ENCODE assay signal across 15 cellular contexts in the genomic region with DNA sequence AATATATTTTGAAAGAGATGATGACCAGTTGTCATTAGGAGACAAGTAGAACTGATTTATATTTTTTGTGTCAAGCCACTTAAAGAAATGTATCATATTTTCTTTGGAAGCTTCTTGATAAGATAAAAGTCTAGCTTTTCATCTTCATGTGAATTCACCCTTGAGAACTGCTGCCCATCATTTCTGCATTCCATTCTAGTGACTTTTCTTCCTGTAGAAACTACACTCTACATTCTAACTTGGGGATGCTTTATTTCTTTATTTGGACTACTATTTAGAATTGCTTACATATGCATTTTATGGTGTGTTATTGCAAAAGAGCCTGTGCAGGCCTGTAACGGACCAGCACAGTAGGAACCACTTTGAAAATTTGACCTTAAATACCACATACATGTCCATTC.
DNase-seq lines count a peak whose midpoint lies in the region; FAIRE-seq and TF ChIP-seq lines count a peak whose summit lies in the region.
"Had no signal": no experiment of that assay in that cellular context is flagged by ENCODE, and none has a peak within 500 bp of the region (broad histone marks: within the 10 kb centered on the region; RNA-seq: fewer than 3 reads in every experiment).

No MANE protein-coding gene starts in this region.

- no peak overlapping the region for H3K4me2 ChIP-seq in keratinocyte (ENCODE audit: control insufficient read depth, extremely low read depth, insufficient read depth, low read depth, low read length)
- H3K4me2 ChIP-seq: BLaER1 treated with 17β-estradiol and CSF1 and Interleukin-3, amounts not matched to agents 10 nM and 100 nM had no signal

- H3K79me2 ChIP-seq in keratinocyte (ENCODE audit: control insufficient read depth, insufficient read depth, low read length): no peaks in the 10 kb centered on the region
- H3K79me2 ChIP-seq: parathyroid adenoma had no signal

- H3K36me3 ChIP-seq in brain microvascular endothelial cell (replicated peaks): no peaks in the 10 kb centered on the region
- no peaks in the 10 kb centered on the region for H3K36me3 ChIP-seq in keratinocyte (ENCODE audit: control insufficient read depth in 2 of 2, extremely low read depth in 1 of 2, insufficient read depth in 2 of 2, low read length in 2 of 2)
- H3K36me3 ChIP-seq: BLaER1 treated with 17β-estradiol and CSF1 and Interleukin-3, amounts not matched to agents 10 nM and 100 nM; lower lobe of right lung had no signal

- TF ChIP-seq CTCF in brain microvascular endothelial cell (IDR thresholded peaks at IDR 0.05; ENCODE audit: low read depth, low read length, missing control alignments): no peak
- TF ChIP-seq CTCF in keratinocyte (optimal IDR thresholded peaks at IDR 0.05 in 1 of 3, IDR thresholded peaks at IDR 0.05 in 1 of 3, conservative IDR thresholded peaks at IDR 0.05 in 1 of 3; ENCODE audit: extremely low read depth in 1 of 3, insufficient read depth in 2 of 3, low read length in 3 of 3): no peak
- TF ChIP-seq CTCF in dorsolateral prefrontal cortex (IDR thresholded peaks at IDR 0.05 in 54 of 56, conservative IDR thresholded peaks at IDR 0.05 in 2 of 56; ENCODE audit: low read depth in 1 of 56, partially characterized antibody in 56 of 56): no peak

- peak; percentile 17 for FAIRE-seq in keratinocyte (lab: Jason Lieb, UNC)

- no peak overlapping the region for H3K4me3 ChIP-seq in brain microvascular endothelial cell (ENCODE audit: low read depth, low read length)
- H3K4me3 ChIP-seq in keratinocyte (ENCODE audit: control insufficient read depth in 2 of 3, extremely low read depth in 1 of 3, insufficient read depth in 2 of 3, low read depth in 1 of 3, low read length in 3 of 3): no peak overlapping the region
- H3K4me3 ChIP-seq in dorsolateral prefrontal cortex: no peak overlapping the region
- H3K4me3 ChIP-seq: BLaER1 treated with 17β-estradiol and CSF1 and Interleukin-3, amounts not matched to agents 10 nM and 100 nM; lower lobe of right lung had no signal

- H3K27ac ChIP-seq in brain microvascular endothelial cell (peak overlapping the region; percentile 55), keratinocyte (ENCODE audit: control insufficient read depth, insufficient read depth, low read length) (no peak overlapping the region), dorsolateral prefrontal cortex (no peak overlapping the region)
- H3K27ac ChIP-seq: BLaER1 treated with 17β-estradiol and CSF1 and Interleukin-3, amounts not matched to agents 10 nM and 100 nM; lower lobe of right lung; parathyroid adenoma had no signal

- in situ Hi-C loops in ACHN (cut with HindIII; ENCODE audit: low pct_ligation_motif_present, low pct_unique_long_range_greater_than_20kb, low sequenced_read_pairs): no loop called here
- in situ Hi-C loops in brain microvascular endothelial cell (cut with HindIII; ENCODE audit: low pct_ligation_motif_present, low sequenced_read_pairs): no loop called here

- no peaks in the 10 kb centered on the region for H3K9me1 ChIP-seq in keratinocyte (ENCODE audit: control insufficient read depth, extremely low read depth, insufficient read depth, low read length)

- no peaks in the 10 kb centered on the region for H3K4me1 ChIP-seq in keratinocyte (ENCODE audit: control insufficient read depth, extremely low read depth, insufficient read depth, low read length)
- H3K4me1 ChIP-seq: BLaER1 treated with 17β-estradiol and CSF1 and Interleukin-3, amounts not matched to agents 10 nM and 100 nM; lower lobe of right lung; parathyroid adenoma had no signal

- H3K9me3 ChIP-seq in keratinocyte (ENCODE audit: control insufficient read depth, low read depth, low read length): no peaks in the 10 kb centered on the region
- H3K9me3 ChIP-seq: BLaER1 treated with 17β-estradiol and CSF1 and Interleukin-3, amounts not matched to agents 10 nM and 100 nM; lower lobe of right lung had no signal

- H2AFZ ChIP-seq in keratinocyte (ENCODE audit: control insufficient read depth, low read length): no peak overlapping the region
- H2AFZ ChIP-seq: parathyroid adenoma had no signal

- dilution Hi-C loops in keratinocyte (cut with MboI; ENCODE audit: extremely low pct_ligation_motif_present, low sequenced_read_pairs): no loop called here

- H3K27me3 ChIP-seq in brain microvascular endothelial cell (replicated peaks) (no peaks in the 10 kb centered on the region), keratinocyte (ENCODE audit: control insufficient read depth, extremely low read depth, insufficient read depth, low read length) (peaks cover 19% of the 10 kb centered on the region), dorsolateral prefrontal cortex (no peaks in the 10 kb centered on the region)
- H3K27me3 ChIP-seq: BLaER1 treated with 17β-estradiol and CSF1 and Interleukin-3, amounts not matched to agents 10 nM and 100 nM had no signal

- DNase-seq in ACHN (peak; percentile 33), HS-5 (ENCODE audit: low read depth) (peak; percentile 39), brain microvascular endothelial cell (peak; percentile 77), keratinocyte (ENCODE audit: low read depth, low spot score) (no peak), NCI-H524 (lab: John Stamatoyannopoulos, UW) (no peak), GF-D8 (lab: John Stamatoyannopoulos, UW) (no peak), mucosa of gallbladder (ENCODE audit: low spot score) (no peak), dorsolateral prefrontal cortex (no peak)
- DNase-seq: lower lobe of right lung; NCI-H1436 treated with DMSO at 0.1 percent for 48 hours; NCI-H748 treated with DMSO at 0.1 percent for 48 hours; Right ventricle myocardium superior; stimulated activated CD4-positive, alpha-beta T cell treated with anti-CD3 and anti-CD28 coated beads, Interleukin-2, amount 100 ng/mL, for 48 hours had no signal

- H3K9ac ChIP-seq in keratinocyte (ENCODE audit: control insufficient read depth, extremely low read depth, insufficient read depth, low read length): no peak overlapping the region
- H3K9ac ChIP-seq: BLaER1 treated with 17β-estradiol and CSF1 and Interleukin-3, amounts not matched to agents 10 nM and 100 nM; parathyroid adenoma had no signal

- H4K20me1 ChIP-seq in keratinocyte (ENCODE audit: control insufficient read depth, extremely low read depth, insufficient read depth, low read length): no peaks in the 10 kb centered on the region
- H4K20me1 ChIP-seq: BLaER1 treated with 17β-estradiol and CSF1 and Interleukin-3, amounts not matched to agents 10 nM and 100 nM had no signal

- intact Hi-C loops in dorsolateral prefrontal cortex (cut with DNase I): no loop called here

Comparison
In these comparisons a context has a peak if more than half of its experiments do, and no peak if none do; other contexts are left out.
1. DNase-seq: peak in ACHN (single experiment), HS-5 (single experiment) and brain microvascular endothelial cell (single experiment); none in keratinocyte (single experiment), NCI-H524 (0 of 2), GF-D8 (single experiment), mucosa of gallbladder (single experiment) and dorsolateral prefrontal cortex (0 of 10).